In genomic region chr2:11546072-11546471, GRCh38 we compare ENCODE assay signal across 26 cellular contexts.
"Had no signal": no experiment of that assay in that cellular context is flagged by ENCODE, and none has a peak within 500 bp of the region (broad histone marks: within the 10 kb centered on the region; RNA-seq: fewer than 3 reads in every experiment).

No MANE protein-coding gene starts in this region.

- H3K9me3 Mint-ChIP-seq: activated CD4-positive, alpha-beta T cell treated with anti-CD3 and anti-CD28 coated beads, Interleukin-2, amount 10 ng/mL, durations not matched to agents 24 days and 14 days; activated naive CD4-positive, alpha-beta T cell treated with anti-CD3 and anti-CD28 coated beads, Interleukin-2, amount 10 ng/mL, durations not matched to agents 7 days and 5 days; activated T-cell treated with anti-CD3 and anti-CD28 coated beads, Interleukin-2, amount 50 U/mL, for 24 hours; activated T-helper 2 cell treated with anti-CD3 and anti-CD28 coated beads, Interferon-gamma antibody, Interleukin-2, Interleukin-4, amounts not matched to agents 10 μg/mL and 5 μg/mL and 100 μg/mL, durations not matched to agents 14 hours and 24 hours and 36 hours; T-helper 1 cell treated with Interleukin-12 subunit alpha and Interleukin-12 subunit beta and Interleukin-4 antibody, amounts not matched to agents 30 μg/mL and 1 μg/mL, for 36 hours; T-helper 2 cell treated with Interferon-gamma antibody and Interleukin-4, amounts not matched to agents 5 μg/mL and 100 μg/mL, for 36 hours had no signal

- H3K4me1 ChIP-seq: SJCRH30 had no signal

- H3K4me1 Mint-ChIP-seq: activated CD4-positive, alpha-beta T cell treated with anti-CD3 and anti-CD28 coated beads, Interleukin-2, amount 10 ng/mL, durations not matched to agents 24 days and 14 days; activated naive CD4-positive, alpha-beta T cell treated with anti-CD3 and anti-CD28 coated beads, Interleukin-2, amount 10 ng/mL, durations not matched to agents 7 days and 5 days; activated naive CD8-positive, alpha-beta T cell treated with anti-CD3 and anti-CD28 coated beads, Interleukin-2, amount 50 U/mL, for 24 hours had no signal

- H3K4me3 Mint-ChIP-seq: activated CD4-positive, alpha-beta T cell treated with anti-CD3 and anti-CD28 coated beads, Interleukin-2, amount 10 ng/mL, durations not matched to agents 24 days and 14 days; activated CD8-positive, alpha-beta T cell treated with anti-CD3 and anti-CD28 coated beads, Interleukin-2, amount 10 ng/mL, durations not matched to agents 7 days and 5 days; activated naive CD4-positive, alpha-beta T cell treated with anti-CD3 and anti-CD28 coated beads, Interleukin-2, amount 10 ng/mL, durations not matched to agents 7 days and 5 days; activated naive CD8-positive, alpha-beta T cell; activated naive CD8-positive, alpha-beta T cell treated with anti-CD3 and anti-CD28 coated beads, Interleukin-2, amount 50 U/mL, for 24 hours; activated T-cell treated with anti-CD3 and anti-CD28 coated beads, Interleukin-2, amount 50 U/mL, for 24 hours; brain; T-helper 1 cell treated with Interleukin-12 subunit alpha and Interleukin-12 subunit beta and Interleukin-4 antibody, amounts not matched to agents 30 μg/mL and 1 μg/mL, for 36 hours; T-helper 2 cell treated with Interferon-gamma antibody and Interleukin-4, amounts not matched to agents 5 μg/mL and 100 μg/mL, for 36 hours had no signal

- H3K27ac Mint-ChIP-seq: activated CD4-positive, alpha-beta T cell treated with anti-CD3 and anti-CD28 coated beads, Interleukin-2, amount 10 ng/mL, durations not matched to agents 24 days and 14 days; activated CD8-positive, alpha-beta T cell treated with anti-CD3 and anti-CD28 coated beads, Interleukin-2, amount 10 ng/mL, durations not matched to agents 7 days and 5 days; activated naive CD4-positive, alpha-beta T cell treated with anti-CD3 and anti-CD28 coated beads, Interleukin-2, amount 10 ng/mL, durations not matched to agents 7 days and 5 days; activated naive CD8-positive, alpha-beta T cell; activated naive CD8-positive, alpha-beta T cell treated with anti-CD3 and anti-CD28 coated beads, Interleukin-2, amount 50 U/mL, for 24 hours; activated T-cell treated with anti-CD3 and anti-CD28 coated beads, Interleukin-2, amount 50 U/mL, for 24 hours; activated T-helper 2 cell treated with anti-CD3 and anti-CD28 coated beads, Interferon-gamma antibody, Interleukin-2, Interleukin-4, amounts not matched to agents 10 μg/mL and 5 μg/mL and 100 μg/mL, durations not matched to agents 14 hours and 24 hours and 36 hours; brain; T-helper 1 cell treated with Interleukin-12 subunit alpha and Interleukin-12 subunit beta and Interleukin-4 antibody, amounts not matched to agents 30 μg/mL and 1 μg/mL, for 36 hours; T-helper 2 cell treated with Interferon-gamma antibody and Interleukin-4, amounts not matched to agents 5 μg/mL and 100 μg/mL, for 36 hours had no signal

- ATAC-seq: activated CD8-positive, alpha-beta T cell treated with anti-CD3 and anti-CD28 coated beads, Interleukin-2, amount 10 ng/mL, durations not matched to agents 7 days and 5 days; activated naive CD8-positive, alpha-beta T cell treated with anti-CD3 and anti-CD28 coated beads, Interleukin-2, amount 50 U/mL, for 24 hours; Panc1 had no signal

- DNase-seq: activated CD4-positive, alpha-beta T cell treated with anti-CD3 and anti-CD28 coated beads, Interleukin-2, amount 10 ng/mL, durations not matched to agents 24 days and 14 days; activated CD4-positive, alpha-beta T cell treated with anti-CD3 and anti-CD28 coated beads, Interleukin-2, amount 50 U/mL, for 48 hours; activated CD8-positive, alpha-beta T cell treated with anti-CD3 and anti-CD28 coated beads, Interleukin-2, amount 10 ng/mL, durations not matched to agents 7 days and 5 days; activated naive CD4-positive, alpha-beta T cell treated with anti-CD3 and anti-CD28 coated beads, Interleukin-2, amount 10 ng/mL, durations not matched to agents 7 days and 5 days; activated naive CD8-positive, alpha-beta T cell treated with anti-CD3 and anti-CD28 coated beads, Interleukin-2, amount 50 U/mL, for 24 hours; activated T-cell treated with anti-CD3 and anti-CD28 coated beads, Interleukin-2, amount 50 U/mL, for 24 hours; anterior cingulate cortex; caudate nucleus; MM.1S; MV-4-11; NCI-H1092; NCI-H1436 treated with DMSO at 0.1 percent for 48 hours; NCI-H1694 treated with DMSO at 0.1 percent for 48 hours; NCI-H2029; NCI-H345; NCI-H524 treated with DMSO at 0.1 percent for 48 hours; SHP77; SJCRH30; SK-N-SH had no signal

- H3K27ac ChIP-seq: KMS-11, SJCRH30 had no signal

- H3K36me3 ChIP-seq: SJCRH30 had no signal

- H3K36me3 Mint-ChIP-seq: activated naive CD4-positive, alpha-beta T cell treated with anti-CD3 and anti-CD28 coated beads, Interleukin-2, amount 10 ng/mL, durations not matched to agents 7 days and 5 days; activated naive CD8-positive, alpha-beta T cell had no signal

- H3K9me3 ChIP-seq: SJCRH30, SK-N-SH had no signal

- H3K27me3 Mint-ChIP-seq: brain had no signal

- H3K4me3 ChIP-seq: SJCRH30 had no signal
